9 cellular contexts compared by ENCODE assay signal in genomic region chr1:15994590-15995351, GRCh38. TPM values are rescaled to one million over a fixed set of nuclear protein-coding genes. Genes with fewer than 3 reads are reported as not detected.
A peak's percentile ranks its signal among the peaks of the same experiment; 100 is the strongest.
DNase-seq lines count a peak whose midpoint lies in the region; ATAC-seq, FAIRE-seq and TF ChIP-seq lines count a peak whose summit lies in the region.
"Had no signal": no experiment of that assay in that cellular context is flagged by ENCODE, and none has a peak within 500 bp of the region (broad histone marks: within the 10 kb centered on the region; RNA-seq: fewer than 3 reads in every experiment).

No MANE protein-coding gene starts in this region.

- peak; percentile 82 for TF ChIP-seq CTCF in 22Rv1 (IDR thresholded peaks at IDR 0.05)

- no peak for DNase-seq in GM12891 (ENCODE audit: insufficient read length, low spot score)
- peak; percentile 68 for DNase-seq in SK-MEL-5 (ENCODE audit: low read depth, low spot score)
- peak; percentile 30 for DNase-seq in amniotic stem cell (lab: John Stamatoyannopoulos, UW)
- peak in 42 of 51 donors; percentile 16 to 82 (median 51) for DNase-seq in hypothalamus (lab: John Stamatoyannopoulos, UW)
- peak; percentile 26 to 39 for DNase-seq in stimulated activated CD4-positive, alpha-beta T cell treated with anti-CD3 and anti-CD28 coated beads, Interleukin-1b, Interleukin-23, amount 100 ng/mL, for 4 hours (ENCODE audit: low read depth in 2 of 2)

- no peak for TF ChIP-seq POLR2A in GM12891 (IDR thresholded peaks at IDR 0.05; ENCODE audit: low read depth, low read length)

- in situ Hi-C loops in SK-MEL-5 (cut with HindIII; ENCODE audit: low pct_unique_long_range_greater_than_20kb, low sequenced_read_pairs): no loop called here

- no peak overlapping the region for H3K27ac ChIP-seq in 22Rv1

- no peak for ATAC-seq in HG02571 (IDR thresholded peaks at IDR 0.05; ENCODE audit: unreplicated experiment)
- no peak for ATAC-seq in HG03521 (IDR thresholded peaks at IDR 0.05; ENCODE audit: unreplicated experiment)

- peak; percentile 59 for FAIRE-seq in GM12891 (lab: Jason Lieb, UNC)
- FAIRE-seq: endometrium had no signal

TF ChIP-seq in GM12891, 5 proteins besides CTCF, POLR2A, EP300 and RAD21:
- no peak for TF ChIP-seq POU2F2 (IDR thresholded peaks at IDR 0.05; ENCODE audit: low read depth, low read length)
- no peak for TF ChIP-seq SPI1 (IDR thresholded peaks at IDR 0.05; ENCODE audit: low read depth, low read length)
- TF ChIP-seq POLR2AphosphoS5 (IDR thresholded peaks at IDR 0.05; ENCODE audit: low read depth, low read length): no peak
- TF ChIP-seq PAX5 (IDR thresholded peaks at IDR 0.05; ENCODE audit: insufficient read depth, low read length, severe bottlenecking): peak; percentile 5
- no peak for TF ChIP-seq TAF1 (IDR thresholded peaks at IDR 0.05; ENCODE audit: low read depth, low read length)

RNA-seq across cellular contexts. Expression of gene SRARP, which starts 9.3 kb away (rescaled TPM):
- polyA plus RNA-seq in GM12891 (2012; ENCODE audit: low read depth, missing spikeins): 0.04 TPM
- total RNA-seq in SK-MEL-5 (2014; rRNA removed; shearing (Covaris generic)): not detected in 2 replicates
- polyA plus RNA-seq in SK-MEL-5 (2015; cell fraction: cytosol; rRNA removed): not detected in 2 replicates
- polyA plus RNA-seq in SK-MEL-5 (2015; cell fraction: nucleus; rRNA removed): not detected in 2 replicates

RNA-seq across cellular contexts. Expression of gene ZBTB17, which starts 18.9 kb away (rescaled TPM):
- polyA plus RNA-seq in GM12891 (2012; ENCODE audit: low read depth, missing spikeins): 32.4 TPM
- total RNA-seq in SK-MEL-5 (2014; rRNA removed; shearing (Covaris generic)): 30.6 and 35.5 TPM in 2 replicates
- 34.0 and 37.9 TPM in 2 replicates for polyA plus RNA-seq in SK-MEL-5 (2015; cell fraction: cytosol; rRNA removed)
- 165 and 166 TPM in 2 replicates for polyA plus RNA-seq in SK-MEL-5 (2015; cell fraction: nucleus; rRNA removed)

RNA-seq across cellular contexts. Expression of gene HSPB7, which starts 23.1 kb away (rescaled TPM):
- polyA plus RNA-seq in GM12891 (2012; ENCODE audit: low read depth, missing spikeins): 0.19 TPM
- total RNA-seq in SK-MEL-5 (2014; rRNA removed; shearing (Covaris generic)): 0.66 TPM in 1 of 2 replicates, not detected in the other
- 0.29 and 1.4 TPM in 2 replicates for polyA plus RNA-seq in SK-MEL-5 (2015; cell fraction: cytosol; rRNA removed)
- 0.07 TPM in 1 of 2 replicates, not detected in the other for polyA plus RNA-seq in SK-MEL-5 (2015; cell fraction: nucleus; rRNA removed)

RNA-seq across cellular contexts. Expression of gene CLCNKA, which starts 27.1 kb away (rescaled TPM):
- polyA plus RNA-seq in GM12891 (2012; ENCODE audit: low read depth, missing spikeins): 0.40 TPM
- total RNA-seq in SK-MEL-5 (2014; rRNA removed; shearing (Covaris generic)): not detected in 2 replicates
- polyA plus RNA-seq in SK-MEL-5 (2015; cell fraction: cytosol; rRNA removed): not detected in 2 replicates
- 0.28 TPM in 1 of 2 replicates, not detected in the other for polyA plus RNA-seq in SK-MEL-5 (2015; cell fraction: nucleus; rRNA removed)

RNA-seq across cellular contexts. Expression of gene CLCNKB, which starts 48.8 kb away (rescaled TPM):
- not detected for polyA plus RNA-seq in GM12891 (2012; ENCODE audit: low read depth, missing spikeins)
- 0.05 TPM in 1 of 2 replicates, not detected in the other for total RNA-seq in SK-MEL-5 (2014; rRNA removed; shearing (Covaris generic))
- polyA plus RNA-seq in SK-MEL-5 (2015; cell fraction: cytosol; rRNA removed): 0.10 TPM in 1 of 2 replicates, not detected in the other
- polyA plus RNA-seq in SK-MEL-5 (2015; cell fraction: nucleus; rRNA removed): 0.54 TPM in 1 of 2 replicates, not detected in the other
